ENCODE assay signal across 8 cellular contexts in the genomic region with DNA sequence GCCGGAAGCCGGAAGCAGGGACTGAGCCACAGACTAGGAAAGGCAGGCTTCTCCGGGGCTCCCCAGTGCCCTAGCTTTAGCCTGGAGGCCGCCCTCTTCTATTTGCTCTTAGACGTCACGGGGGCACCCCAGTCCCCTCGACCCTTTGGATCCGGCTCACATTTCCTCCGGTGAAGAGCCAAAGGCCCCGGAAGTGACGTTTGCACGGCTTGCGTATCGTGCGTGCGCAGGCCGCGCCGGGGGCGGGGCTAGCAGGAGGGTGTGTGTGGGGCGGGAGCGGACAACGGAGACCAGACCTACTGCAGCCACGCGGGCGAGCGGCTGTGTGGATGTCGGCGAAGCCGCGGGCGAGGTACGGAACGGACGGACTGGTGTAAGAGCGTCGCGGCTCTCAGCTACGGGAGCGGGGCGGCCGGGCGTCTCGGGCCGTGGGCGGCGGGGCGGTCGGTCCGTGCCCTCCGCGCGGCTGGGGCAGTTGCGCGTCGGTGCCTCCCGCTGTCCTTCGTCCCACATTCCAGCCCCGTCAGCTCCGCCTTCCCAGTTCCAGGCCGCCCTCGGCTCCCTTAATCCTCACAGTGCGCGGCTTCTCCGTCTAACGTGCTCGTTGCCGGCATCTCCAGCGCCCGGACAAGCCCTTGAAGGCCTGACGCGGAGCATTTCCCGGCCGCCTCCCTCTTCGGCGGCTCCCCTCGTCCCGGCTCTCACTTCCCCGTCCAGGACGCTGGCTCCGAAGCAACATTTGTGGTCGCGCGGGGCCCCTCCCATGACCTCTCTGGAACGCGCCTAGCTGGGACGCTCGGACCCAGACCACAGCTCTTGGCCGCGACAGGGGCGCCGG. TPM values are rescaled to one million over a fixed set of nuclear protein-coding genes. Genes with fewer than 3 reads are reported as not detected.
A peak's percentile ranks its signal among the peaks of the same experiment; 100 is the strongest.
DNase-seq lines count a peak whose midpoint lies in the region; ATAC-seq and TF ChIP-seq lines count a peak whose summit lies in the region.

No MANE protein-coding gene starts in this region.

- no peaks in the 10 kb centered on the region for H3K9me3 Mint-ChIP-seq in activated T-helper 2 cell treated with anti-CD3 and anti-CD28 coated beads, Interferon-gamma antibody, Interleukin-2, Interleukin-4, amounts not matched to agents 10 μg/mL and 5 μg/mL and 100 μg/mL, durations not matched to agents 14 hours and 24 hours and 36 hours
- no peaks in the 10 kb centered on the region for H3K9me3 Mint-ChIP-seq in natural killer cell

- no peaks in the 10 kb centered on the region for H3K27me3 Mint-ChIP-seq in activated T-helper 2 cell treated with anti-CD3 and anti-CD28 coated beads, Interferon-gamma antibody, Interleukin-2, Interleukin-4, amounts not matched to agents 10 μg/mL and 5 μg/mL and 100 μg/mL, durations not matched to agents 14 hours and 24 hours and 36 hours (ENCODE audit: low read depth)
- H3K27me3 Mint-ChIP-seq in natural killer cell (ENCODE audit: low read depth in 2 of 2): no peaks in the 10 kb centered on the region

- no peak for TF ChIP-seq CTCF in natural killer cell (IDR thresholded peaks at IDR 0.05)

- DNase-seq in EH (ENCODE audit: low read depth) (peak; percentile 98), GOT3 (lab: John Stamatoyannopoulos, UW) (peak; percentile 90), LHCN-M2 (ENCODE audit: low read depth) (peak; percentile 99), RPMI7951 (ENCODE audit: low read depth) (peak; percentile 98), fibroblast of peridontal ligament (ENCODE audit: extremely low read depth) (peak; percentile 97), natural killer cell (peak; percentile 98)
- peak; percentile 96 for DNase-seq in activated T-helper 2 cell treated with anti-CD3 and anti-CD28 coated beads, Interferon-gamma antibody, Interleukin-2, Interleukin-4, amounts not matched to agents 10 μg/mL and 5 μg/mL and 100 μg/mL, durations not matched to agents 14 hours and 24 hours and 36 hours (ENCODE audit: low spot score)
- peak; percentile 93 to 98 (median 96) for DNase-seq in stimulated activated naive CD4-positive, alpha-beta T cell (lab: John Stamatoyannopoulos, UW)

- peaks cover 14% of the 10 kb centered on the region for H3K4me1 Mint-ChIP-seq in activated T-helper 2 cell treated with anti-CD3 and anti-CD28 coated beads, Interferon-gamma antibody, Interleukin-2, Interleukin-4, amounts not matched to agents 10 μg/mL and 5 μg/mL and 100 μg/mL, durations not matched to agents 14 hours and 24 hours and 36 hours (ENCODE audit: low read depth)
- peaks cover 10 to 32% of the 10 kb centered on the region in 2 donors for H3K4me1 Mint-ChIP-seq in natural killer cell

- peak overlapping the region; percentile 94 for H3K27ac Mint-ChIP-seq in activated T-helper 2 cell treated with anti-CD3 and anti-CD28 coated beads, Interferon-gamma antibody, Interleukin-2, Interleukin-4, amounts not matched to agents 10 μg/mL and 5 μg/mL and 100 μg/mL, durations not matched to agents 14 hours and 24 hours and 36 hours
- H3K27ac Mint-ChIP-seq in natural killer cell: peak overlapping the region; percentile 98 to 99

- peak overlapping the region; percentile 95 for H3K4me3 Mint-ChIP-seq in activated T-helper 2 cell treated with anti-CD3 and anti-CD28 coated beads, Interferon-gamma antibody, Interleukin-2, Interleukin-4, amounts not matched to agents 10 μg/mL and 5 μg/mL and 100 μg/mL, durations not matched to agents 14 hours and 24 hours and 36 hours (ENCODE audit: low read depth)
- peak overlapping the region; percentile 96 for H3K4me3 Mint-ChIP-seq in natural killer cell

- intact Hi-C loops in activated T-helper 2 cell treated with anti-CD3 and anti-CD28 coated beads, Interferon-gamma antibody, Interleukin-2, Interleukin-4, amounts not matched to agents 10 μg/mL and 5 μg/mL and 100 μg/mL, durations not matched to agents 14 hours and 24 hours and 36 hours (cut with micrococcal nuclease): loop anchor here (1.0 to 10.0 kb wide), 5 partner anchors 26 to 340 kb away; a partner anchor contains a TSS
- intact Hi-C loops in natural killer cell (cut with micrococcal nuclease): loop anchor here (1.0 to 2.0 kb wide), 4 partner anchors 26 to 86 kb away; a partner anchor contains a TSS

- peak; percentile 93 to 98 (median 95) for ATAC-seq in natural killer cell

- H3K36me3 Mint-ChIP-seq in activated T-helper 2 cell treated with anti-CD3 and anti-CD28 coated beads, Interferon-gamma antibody, Interleukin-2, Interleukin-4, amounts not matched to agents 10 μg/mL and 5 μg/mL and 100 μg/mL, durations not matched to agents 14 hours and 24 hours and 36 hours (ENCODE audit: low read depth): peaks cover 20% of the 10 kb centered on the region
- no peaks in the 10 kb centered on the region for H3K36me3 Mint-ChIP-seq in natural killer cell

RNA-seq across cellular contexts. Expression of a gene that starts 25.8 kb away (rescaled TPM):
- 9.1 and 11.3 TPM in 2 replicates for total RNA-seq in LHCN-M2 (2014; rRNA removed)
- 10.4 TPM for polyA plus RNA-seq in LHCN-M2 (2012)
- total RNA-seq in RPMI7951 (2014; rRNA removed; shearing (Covaris generic)): 7.2 and 7.9 TPM in 2 replicates
- total RNA-seq in activated T-helper 2 cell treated with anti-CD3 and anti-CD28 coated beads, Interferon-gamma antibody, Interleukin-2, Interleukin-4, amounts not matched to agents 10 μg/mL and 5 μg/mL and 100 μg/mL, durations not matched to agents 14 hours and 24 hours and 36 hours: 10.3 and 12.0 TPM in 2 replicates
- 10 to 100 TPM; 29.3 to 33.0 (median 31.7) TPM for total RNA-seq in natural killer cell

Comparison
In these comparisons a context has a peak if more than half of its experiments do, and no peak if none do; other contexts are left out.
1. Peak in every context shown above with its lines: DNase-seq and ATAC-seq.